In the genomic region with DNA sequence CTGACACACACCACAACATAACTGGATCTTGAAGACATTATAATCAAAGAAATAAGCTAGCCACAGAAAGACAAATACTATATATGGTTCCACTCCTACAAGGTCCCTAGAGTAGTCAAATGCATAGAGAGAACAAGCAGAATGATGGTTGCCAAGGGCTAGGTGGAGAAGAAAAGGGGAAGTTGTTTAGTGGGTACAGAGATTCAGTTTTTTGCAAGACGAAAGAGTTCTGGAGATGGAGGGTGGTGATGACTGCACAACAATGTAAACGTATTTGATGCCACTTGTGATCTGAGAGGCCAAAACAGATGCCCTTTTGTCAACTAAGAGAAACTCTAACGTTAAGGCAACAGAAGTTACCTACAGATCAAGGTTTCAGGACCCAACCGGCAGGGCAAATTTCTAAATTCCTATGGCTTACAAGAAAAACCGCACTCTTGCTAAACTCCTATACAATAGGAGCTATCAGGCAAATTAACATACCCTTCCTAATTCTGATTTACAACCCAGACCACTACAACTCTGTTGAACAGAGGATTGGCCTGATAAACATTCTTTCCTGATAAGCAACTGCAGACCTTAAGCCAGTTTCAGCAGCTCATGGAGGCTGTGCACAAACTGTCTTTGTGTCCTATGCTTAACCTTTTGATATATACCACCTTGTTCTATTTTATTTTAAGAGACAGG, we compare ENCODE assay signal across 2 cellular contexts.
TF ChIP-seq lines count a peak whose summit lies in the region.

No MANE protein-coding gene starts in this region.

TF ChIP-seq in GM23338, 12 proteins besides CTCF, POLR2A, EP300 and RAD21 (continues in another document):
- TF ChIP-seq, protein P1, sequence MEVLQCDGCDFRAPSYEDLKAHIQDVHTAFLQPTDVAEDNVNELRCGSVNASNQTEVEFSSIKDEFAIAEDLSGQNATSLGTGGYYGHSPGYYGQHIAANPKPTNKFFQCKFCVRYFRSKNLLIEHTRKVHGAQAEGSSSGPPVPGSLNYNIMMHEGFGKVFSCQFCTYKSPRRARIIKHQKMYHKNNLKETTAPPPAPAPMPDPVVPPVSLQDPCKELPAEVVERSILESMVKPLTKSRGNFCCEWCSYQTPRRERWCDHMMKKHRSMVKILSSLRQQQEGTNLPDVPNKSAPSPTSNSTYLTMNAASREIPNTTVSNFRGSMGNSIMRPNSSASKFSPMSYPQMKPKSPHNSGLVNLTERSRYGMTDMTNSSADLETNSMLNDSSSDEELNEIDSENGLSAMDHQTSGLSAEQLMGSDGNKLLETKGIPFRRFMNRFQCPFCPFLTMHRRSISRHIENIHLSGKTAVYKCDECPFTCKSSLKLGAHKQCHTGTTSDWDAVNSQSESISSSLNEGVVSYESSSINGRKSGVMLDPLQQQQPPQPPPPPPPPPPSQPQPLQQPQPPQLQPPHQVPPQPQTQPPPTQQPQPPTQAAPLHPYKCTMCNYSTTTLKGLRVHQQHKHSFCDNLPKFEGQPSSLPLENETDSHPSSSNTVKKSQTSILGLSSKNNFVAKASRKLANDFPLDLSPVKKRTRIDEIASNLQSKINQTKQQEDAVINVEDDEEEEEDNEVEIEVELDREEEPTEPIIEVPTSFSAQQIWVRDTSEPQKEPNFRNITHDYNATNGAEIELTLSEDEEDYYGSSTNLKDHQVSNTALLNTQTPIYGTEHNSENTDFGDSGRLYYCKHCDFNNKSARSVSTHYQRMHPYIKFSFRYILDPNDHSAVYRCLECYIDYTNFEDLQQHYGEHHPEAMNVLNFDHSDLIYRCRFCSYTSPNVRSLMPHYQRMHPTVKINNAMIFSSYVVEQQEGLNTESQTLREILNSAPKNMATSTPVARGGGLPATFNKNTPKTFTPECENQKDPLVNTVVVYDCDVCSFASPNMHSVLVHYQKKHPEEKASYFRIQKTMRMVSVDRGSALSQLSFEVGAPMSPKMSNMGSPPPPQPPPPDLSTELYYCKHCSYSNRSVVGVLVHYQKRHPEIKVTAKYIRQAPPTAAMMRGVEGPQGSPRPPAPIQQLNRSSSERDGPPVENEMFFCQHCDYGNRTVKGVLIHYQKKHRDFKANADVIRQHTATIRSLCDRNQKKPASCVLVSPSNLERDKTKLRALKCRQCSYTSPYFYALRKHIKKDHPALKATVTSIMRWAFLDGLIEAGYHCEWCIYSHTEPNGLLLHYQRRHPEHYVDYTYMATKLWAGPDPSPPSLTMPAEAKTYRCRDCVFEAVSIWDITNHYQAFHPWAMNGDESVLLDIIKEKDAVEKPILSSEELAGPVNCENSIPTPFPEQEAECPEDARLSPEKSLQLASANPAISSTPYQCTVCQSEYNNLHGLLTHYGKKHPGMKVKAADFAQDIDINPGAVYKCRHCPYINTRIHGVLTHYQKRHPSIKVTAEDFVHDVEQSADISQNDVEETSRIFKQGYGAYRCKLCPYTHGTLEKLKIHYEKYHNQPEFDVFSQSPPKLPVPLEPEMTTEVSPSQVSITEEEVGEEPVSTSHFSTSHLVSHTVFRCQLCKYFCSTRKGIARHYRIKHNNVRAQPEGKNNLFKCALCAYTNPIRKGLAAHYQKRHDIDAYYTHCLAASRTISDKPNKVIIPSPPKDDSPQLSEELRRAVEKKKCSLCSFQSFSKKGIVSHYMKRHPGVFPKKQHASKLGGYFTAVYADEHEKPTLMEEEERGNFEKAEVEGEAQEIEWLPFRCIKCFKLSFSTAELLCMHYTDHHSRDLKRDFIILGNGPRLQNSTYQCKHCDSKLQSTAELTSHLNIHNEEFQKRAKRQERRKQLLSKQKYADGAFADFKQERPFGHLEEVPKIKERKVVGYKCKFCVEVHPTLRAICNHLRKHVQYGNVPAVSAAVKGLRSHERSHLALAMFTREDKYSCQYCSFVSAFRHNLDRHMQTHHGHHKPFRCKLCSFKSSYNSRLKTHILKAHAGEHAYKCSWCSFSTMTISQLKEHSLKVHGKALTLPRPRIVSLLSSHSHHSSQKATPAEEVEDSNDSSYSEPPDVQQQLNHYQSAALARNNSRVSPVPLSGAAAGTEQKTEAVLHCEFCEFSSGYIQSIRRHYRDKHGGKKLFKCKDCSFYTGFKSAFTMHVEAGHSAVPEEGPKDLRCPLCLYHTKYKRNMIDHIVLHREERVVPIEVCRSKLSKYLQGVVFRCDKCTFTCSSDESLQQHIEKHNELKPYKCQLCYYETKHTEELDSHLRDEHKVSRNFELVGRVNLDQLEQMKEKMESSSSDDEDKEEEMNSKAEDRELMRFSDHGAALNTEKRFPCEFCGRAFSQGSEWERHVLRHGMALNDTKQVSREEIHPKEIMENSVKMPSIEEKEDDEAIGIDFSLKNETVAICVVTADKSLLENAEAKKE (CRISPR knock-in tag; IDR thresholded peaks at IDR 0.05), result no peak
- TF ChIP-seq STAT1 (IDR thresholded peaks at IDR 0.05; ENCODE audit: unreplicated experiment) (no peak), NANOG (IDR thresholded peaks at IDR 0.05; ENCODE audit: borderline replicate concordance) (no peak), EZH2 (IDR thresholded peaks at IDR 0.05; ENCODE audit: low read depth, unreplicated experiment) (no peak), POLR2AphosphoS5 (IDR thresholded peaks at IDR 0.05; ENCODE audit: low read depth) (no peak), ZNF331 (CRISPR knock-in tag; IDR thresholded peaks at IDR 0.05; ENCODE audit: low read depth) (no peak)
- TF ChIP-seq, protein P2, sequence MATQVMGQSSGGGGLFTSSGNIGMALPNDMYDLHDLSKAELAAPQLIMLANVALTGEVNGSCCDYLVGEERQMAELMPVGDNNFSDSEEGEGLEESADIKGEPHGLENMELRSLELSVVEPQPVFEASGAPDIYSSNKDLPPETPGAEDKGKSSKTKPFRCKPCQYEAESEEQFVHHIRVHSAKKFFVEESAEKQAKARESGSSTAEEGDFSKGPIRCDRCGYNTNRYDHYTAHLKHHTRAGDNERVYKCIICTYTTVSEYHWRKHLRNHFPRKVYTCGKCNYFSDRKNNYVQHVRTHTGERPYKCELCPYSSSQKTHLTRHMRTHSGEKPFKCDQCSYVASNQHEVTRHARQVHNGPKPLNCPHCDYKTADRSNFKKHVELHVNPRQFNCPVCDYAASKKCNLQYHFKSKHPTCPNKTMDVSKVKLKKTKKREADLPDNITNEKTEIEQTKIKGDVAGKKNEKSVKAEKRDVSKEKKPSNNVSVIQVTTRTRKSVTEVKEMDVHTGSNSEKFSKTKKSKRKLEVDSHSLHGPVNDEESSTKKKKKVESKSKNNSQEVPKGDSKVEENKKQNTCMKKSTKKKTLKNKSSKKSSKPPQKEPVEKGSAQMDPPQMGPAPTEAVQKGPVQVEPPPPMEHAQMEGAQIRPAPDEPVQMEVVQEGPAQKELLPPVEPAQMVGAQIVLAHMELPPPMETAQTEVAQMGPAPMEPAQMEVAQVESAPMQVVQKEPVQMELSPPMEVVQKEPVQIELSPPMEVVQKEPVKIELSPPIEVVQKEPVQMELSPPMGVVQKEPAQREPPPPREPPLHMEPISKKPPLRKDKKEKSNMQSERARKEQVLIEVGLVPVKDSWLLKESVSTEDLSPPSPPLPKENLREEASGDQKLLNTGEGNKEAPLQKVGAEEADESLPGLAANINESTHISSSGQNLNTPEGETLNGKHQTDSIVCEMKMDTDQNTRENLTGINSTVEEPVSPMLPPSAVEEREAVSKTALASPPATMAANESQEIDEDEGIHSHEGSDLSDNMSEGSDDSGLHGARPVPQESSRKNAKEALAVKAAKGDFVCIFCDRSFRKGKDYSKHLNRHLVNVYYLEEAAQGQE (IDR thresholded peaks at IDR 0.05; ENCODE audit: unreplicated experiment), result no peak
- TF ChIP-seq, protein P3, sequence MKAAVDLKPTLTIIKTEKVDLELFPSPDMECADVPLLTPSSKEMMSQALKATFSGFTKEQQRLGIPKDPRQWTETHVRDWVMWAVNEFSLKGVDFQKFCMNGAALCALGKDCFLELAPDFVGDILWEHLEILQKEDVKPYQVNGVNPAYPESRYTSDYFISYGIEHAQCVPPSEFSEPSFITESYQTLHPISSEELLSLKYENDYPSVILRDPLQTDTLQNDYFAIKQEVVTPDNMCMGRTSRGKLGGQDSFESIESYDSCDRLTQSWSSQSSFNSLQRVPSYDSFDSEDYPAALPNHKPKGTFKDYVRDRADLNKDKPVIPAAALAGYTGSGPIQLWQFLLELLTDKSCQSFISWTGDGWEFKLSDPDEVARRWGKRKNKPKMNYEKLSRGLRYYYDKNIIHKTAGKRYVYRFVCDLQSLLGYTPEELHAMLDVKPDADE (IDR thresholded peaks at IDR 0.05), result no peak

TF ChIP-seq in GM12878, 131 proteins besides CTCF, POLR2A, EP300 and RAD21 (continued from another document and continues in another):
- TF ChIP-seq, protein P4, sequence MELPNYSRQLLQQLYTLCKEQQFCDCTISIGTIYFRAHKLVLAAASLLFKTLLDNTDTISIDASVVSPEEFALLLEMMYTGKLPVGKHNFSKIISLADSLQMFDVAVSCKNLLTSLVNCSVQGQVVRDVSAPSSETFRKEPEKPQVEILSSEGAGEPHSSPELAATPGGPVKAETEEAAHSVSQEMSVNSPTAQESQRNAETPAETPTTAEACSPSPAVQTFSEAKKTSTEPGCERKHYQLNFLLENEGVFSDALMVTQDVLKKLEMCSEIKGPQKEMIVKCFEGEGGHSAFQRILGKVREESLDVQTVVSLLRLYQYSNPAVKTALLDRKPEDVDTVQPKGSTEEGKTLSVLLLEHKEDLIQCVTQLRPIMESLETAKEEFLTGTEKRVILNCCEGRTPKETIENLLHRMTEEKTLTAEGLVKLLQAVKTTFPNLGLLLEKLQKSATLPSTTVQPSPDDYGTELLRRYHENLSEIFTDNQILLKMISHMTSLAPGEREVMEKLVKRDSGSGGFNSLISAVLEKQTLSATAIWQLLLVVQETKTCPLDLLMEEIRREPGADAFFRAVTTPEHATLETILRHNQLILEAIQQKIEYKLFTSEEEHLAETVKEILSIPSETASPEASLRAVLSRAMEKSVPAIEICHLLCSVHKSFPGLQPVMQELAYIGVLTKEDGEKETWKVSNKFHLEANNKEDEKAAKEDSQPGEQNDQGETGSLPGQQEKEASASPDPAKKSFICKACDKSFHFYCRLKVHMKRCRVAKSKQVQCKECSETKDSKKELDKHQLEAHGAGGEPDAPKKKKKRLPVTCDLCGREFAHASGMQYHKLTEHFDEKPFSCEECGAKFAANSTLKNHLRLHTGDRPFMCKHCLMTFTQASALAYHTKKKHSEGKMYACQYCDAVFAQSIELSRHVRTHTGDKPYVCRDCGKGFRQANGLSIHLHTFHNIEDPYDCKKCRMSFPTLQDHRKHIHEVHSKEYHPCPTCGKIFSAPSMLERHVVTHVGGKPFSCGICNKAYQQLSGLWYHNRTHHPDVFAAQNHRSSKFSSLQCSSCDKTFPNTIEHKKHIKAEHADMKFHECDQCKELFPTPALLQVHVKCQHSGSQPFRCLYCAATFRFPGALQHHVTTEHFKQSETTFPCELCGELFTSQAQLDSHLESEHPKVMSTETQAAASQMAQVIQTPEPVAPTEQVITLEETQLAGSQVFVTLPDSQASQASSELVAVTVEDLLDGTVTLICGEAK (IDR thresholded peaks at IDR 0.05; ENCODE audit: borderline replicate concordance), result no peak
- TF ChIP-seq TBL1XR1 (IDR thresholded peaks at IDR 0.05; ENCODE audit: low read depth, low read length), result no peak
- TF ChIP-seq, protein P5, sequence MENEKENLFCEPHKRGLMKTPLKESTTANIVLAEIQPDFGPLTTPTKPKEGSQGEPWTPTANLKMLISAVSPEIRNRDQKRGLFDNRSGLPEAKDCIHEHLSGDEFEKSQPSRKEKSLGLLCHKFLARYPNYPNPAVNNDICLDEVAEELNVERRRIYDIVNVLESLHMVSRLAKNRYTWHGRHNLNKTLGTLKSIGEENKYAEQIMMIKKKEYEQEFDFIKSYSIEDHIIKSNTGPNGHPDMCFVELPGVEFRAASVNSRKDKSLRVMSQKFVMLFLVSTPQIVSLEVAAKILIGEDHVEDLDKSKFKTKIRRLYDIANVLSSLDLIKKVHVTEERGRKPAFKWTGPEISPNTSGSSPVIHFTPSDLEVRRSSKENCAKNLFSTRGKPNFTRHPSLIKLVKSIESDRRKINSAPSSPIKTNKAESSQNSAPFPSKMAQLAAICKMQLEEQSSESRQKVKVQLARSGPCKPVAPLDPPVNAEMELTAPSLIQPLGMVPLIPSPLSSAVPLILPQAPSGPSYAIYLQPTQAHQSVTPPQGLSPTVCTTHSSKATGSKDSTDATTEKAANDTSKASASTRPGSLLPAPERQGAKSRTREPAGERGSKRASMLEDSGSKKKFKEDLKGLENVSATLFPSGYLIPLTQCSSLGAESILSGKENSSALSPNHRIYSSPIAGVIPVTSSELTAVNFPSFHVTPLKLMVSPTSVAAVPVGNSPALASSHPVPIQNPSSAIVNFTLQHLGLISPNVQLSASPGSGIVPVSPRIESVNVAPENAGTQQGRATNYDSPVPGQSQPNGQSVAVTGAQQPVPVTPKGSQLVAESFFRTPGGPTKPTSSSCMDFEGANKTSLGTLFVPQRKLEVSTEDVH (IDR thresholded peaks at IDR 0.05; ENCODE audit: low read depth, partially characterized antibody), result no peak
- TF ChIP-seq NR2F1 (conservative IDR thresholded peaks at IDR 0.05), result no peak
- TF ChIP-seq, protein P6, sequence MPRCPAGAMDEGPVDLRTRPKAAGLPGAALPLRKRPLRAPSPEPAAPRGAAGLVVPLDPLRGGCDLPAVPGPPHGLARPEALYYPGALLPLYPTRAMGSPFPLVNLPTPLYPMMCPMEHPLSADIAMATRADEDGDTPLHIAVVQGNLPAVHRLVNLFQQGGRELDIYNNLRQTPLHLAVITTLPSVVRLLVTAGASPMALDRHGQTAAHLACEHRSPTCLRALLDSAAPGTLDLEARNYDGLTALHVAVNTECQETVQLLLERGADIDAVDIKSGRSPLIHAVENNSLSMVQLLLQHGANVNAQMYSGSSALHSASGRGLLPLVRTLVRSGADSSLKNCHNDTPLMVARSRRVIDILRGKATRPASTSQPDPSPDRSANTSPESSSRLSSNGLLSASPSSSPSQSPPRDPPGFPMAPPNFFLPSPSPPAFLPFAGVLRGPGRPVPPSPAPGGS (IDR thresholded peaks at IDR 0.05; ENCODE audit: borderline replicate concordance, insufficient read depth, low read depth, low read length, poor library complexity, severe bottlenecking), result no peak
- TF ChIP-seq ZNF384 (IDR thresholded peaks at IDR 0.05; ENCODE audit: borderline replicate concordance, low read depth, low read length), result no peak
- TF ChIP-seq IRF4 (IDR thresholded peaks at IDR 0.05; ENCODE audit: low read depth, low read length), result no peak
- TF ChIP-seq HCFC1 (IDR thresholded peaks at IDR 0.05; ENCODE audit: low read length), result no peak
- TF ChIP-seq EED (IDR thresholded peaks at IDR 0.05; ENCODE audit: low read depth), result no peak
- TF ChIP-seq NRF1 (conservative IDR thresholded peaks at IDR 0.05; ENCODE audit: low read depth, low read length), result no peak
- TF ChIP-seq MYB (IDR thresholded peaks at IDR 0.05; ENCODE audit: borderline replicate concordance, low read depth, low read length), result no peak
